13 cellular contexts compared by ENCODE assay signal in the genomic region with DNA sequence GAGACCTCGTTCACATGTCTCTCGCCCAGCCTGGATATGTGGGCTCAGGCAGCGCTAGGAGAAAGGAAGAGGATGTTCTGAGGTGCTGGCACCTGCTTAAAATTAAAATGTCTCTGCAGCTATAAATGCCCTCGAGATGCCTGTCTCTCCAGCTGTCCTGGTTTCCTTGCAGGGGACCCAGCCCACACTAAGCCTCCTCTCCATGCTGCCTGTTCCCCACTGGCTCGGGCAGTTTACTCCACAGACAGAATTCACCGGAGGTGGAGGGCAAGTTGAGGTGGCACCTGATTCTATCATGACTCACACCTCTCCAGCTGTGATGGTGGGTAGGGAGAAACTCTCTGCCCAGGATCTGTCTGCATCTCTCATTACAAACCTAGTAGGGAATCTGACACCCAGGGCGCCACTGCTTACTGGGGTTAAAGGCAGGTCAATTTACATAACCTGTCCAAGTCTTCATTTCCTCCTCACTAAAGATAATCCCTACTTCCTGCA.
A peak's percentile ranks its signal among the peaks of the same experiment; 100 is the strongest.
DNase-seq lines count a peak whose midpoint lies in the region; ATAC-seq and TF ChIP-seq lines count a peak whose summit lies in the region.
"Had no signal": no experiment of that assay in that cellular context is flagged by ENCODE, and none has a peak within 500 bp of the region (broad histone marks: within the 10 kb centered on the region; RNA-seq: fewer than 3 reads in every experiment).

No MANE protein-coding gene starts in this region.

- H3K27ac Mint-ChIP-seq in activated CD8-positive, alpha-beta memory T cell treated with anti-CD3 and anti-CD28 coated beads, Interleukin-2, amount 10 ng/mL, durations not matched to agents 7 days and 5 days = no peak overlapping the region
- H3K27ac Mint-ChIP-seq: activated CD4-positive, alpha-beta T cell treated with anti-CD3 and anti-CD28 coated beads, Interleukin-2, amount 10 ng/mL, durations not matched to agents 7 days and 5 days; activated naive CD8-positive, alpha-beta T cell treated with anti-CD3 and anti-CD28 coated beads for 36 hours had no signal

- intact Hi-C loops in gastrocnemius medialis (cut with DNase I; ENCODE audit: low total_unique reads) = no loop called here

- no peaks in the 10 kb centered on the region for H3K9me3 Mint-ChIP-seq in activated CD8-positive, alpha-beta memory T cell treated with anti-CD3 and anti-CD28 coated beads, Interleukin-2, amount 10 ng/mL, durations not matched to agents 7 days and 5 days (ENCODE audit: low read depth)
- H3K9me3 Mint-ChIP-seq: activated CD4-positive, alpha-beta T cell treated with anti-CD3 and anti-CD28 coated beads, Interleukin-2, amount 10 ng/mL, durations not matched to agents 7 days and 5 days; activated naive CD8-positive, alpha-beta T cell treated with anti-CD3 and anti-CD28 coated beads for 36 hours had no signal

- TF ChIP-seq POLR2A in gastrocnemius medialis (IDR thresholded peaks at IDR 0.05) = no peak

- H3K27ac ChIP-seq in gastrocnemius medialis = no peak overlapping the region

- no peaks in the 10 kb centered on the region for H3K4me1 Mint-ChIP-seq in activated CD8-positive, alpha-beta memory T cell treated with anti-CD3 and anti-CD28 coated beads, Interleukin-2, amount 10 ng/mL, durations not matched to agents 7 days and 5 days
- H3K4me1 Mint-ChIP-seq: activated CD4-positive, alpha-beta T cell treated with anti-CD3 and anti-CD28 coated beads, Interleukin-2, amount 10 ng/mL, durations not matched to agents 7 days and 5 days; activated naive CD8-positive, alpha-beta T cell treated with anti-CD3 and anti-CD28 coated beads for 36 hours had no signal

- H3K27me3 Mint-ChIP-seq in activated CD8-positive, alpha-beta memory T cell treated with anti-CD3 and anti-CD28 coated beads, Interleukin-2, amount 10 ng/mL, durations not matched to agents 7 days and 5 days = no peaks in the 10 kb centered on the region
- H3K27me3 Mint-ChIP-seq: activated CD4-positive, alpha-beta T cell treated with anti-CD3 and anti-CD28 coated beads, Interleukin-2, amount 10 ng/mL, durations not matched to agents 7 days and 5 days; activated naive CD8-positive, alpha-beta T cell treated with anti-CD3 and anti-CD28 coated beads for 36 hours had no signal

- H3K36me3 ChIP-seq in gastrocnemius medialis (no peaks in the 10 kb centered on the region), HAP-1 (replicated peaks) (no peaks in the 10 kb centered on the region)

- in situ Hi-C loops in gastrocnemius medialis (cut with MboI; ENCODE audit: low sequenced_read_pairs in 4 of 4) (no loop called here), HAP-1 (cut with MboI; ENCODE audit: low sequenced_read_pairs) (no loop called here)

- H3K4me1 ChIP-seq in gastrocnemius medialis = no peaks in the 10 kb centered on the region
- H3K4me1 ChIP-seq in HAP-1 = no peaks in the 10 kb centered on the region

- no peaks in the 10 kb centered on the region for H3K36me3 Mint-ChIP-seq in activated CD8-positive, alpha-beta memory T cell treated with anti-CD3 and anti-CD28 coated beads, Interleukin-2, amount 10 ng/mL, durations not matched to agents 7 days and 5 days
- H3K36me3 Mint-ChIP-seq: activated naive CD8-positive, alpha-beta T cell treated with anti-CD3 and anti-CD28 coated beads for 36 hours had no signal

- H3K4me3 ChIP-seq in epithelial cell of esophagus (ENCODE audit: low read length) = no peak overlapping the region
- no peak overlapping the region for H3K4me3 ChIP-seq in gastrocnemius medialis
- H3K4me3 ChIP-seq in HAP-1 = no peak overlapping the region

- TF ChIP-seq CTCF in epithelial cell of esophagus (IDR thresholded peaks at IDR 0.05; ENCODE audit: insufficient read depth, low read depth, low read length, missing control alignments) = no peak
- no peak for TF ChIP-seq CTCF in gastrocnemius medialis (IDR thresholded peaks at IDR 0.05 in 4 of 5, conservative IDR thresholded peaks at IDR 0.05 in 1 of 5)

- H3K27me3 ChIP-seq in gastrocnemius medialis (no peaks in the 10 kb centered on the region), HAP-1 (ENCODE audit: low read depth) (peaks cover 2% of the 10 kb centered on the region)

- peak; percentile 14 to 72 for DNase-seq in NCI-H524 (lab: John Stamatoyannopoulos, UW)
- DNase-seq in NCI-H524 treated with DMSO at 0.1 percent for 48 hours (lab: John Stamatoyannopoulos, UW) = no peak
- peak; percentile 72 for DNase-seq in NCI-H510A (lab: John Stamatoyannopoulos, UW)
- DNase-seq in epithelial cell of esophagus (ENCODE audit: low read depth) = peak; percentile 79
- DNase-seq in gastrocnemius medialis = peak in 1 of 2 donors; percentile 62
- no peak for DNase-seq in stimulated activated CD4-positive, alpha-beta T cell treated with anti-CD3 and anti-CD28 coated beads, Interleukin-4, amount 100 ng/mL, for 4 hours
- no peak for DNase-seq in HAP-1 (ENCODE audit: low spot score in 2 of 2)
- no peak for DNase-seq in activated CD8-positive, alpha-beta memory T cell treated with anti-CD3 and anti-CD28 coated beads, Interleukin-2, amount 10 ng/mL, durations not matched to agents 7 days and 5 days
- DNase-seq: activated CD4-positive, alpha-beta T cell treated with anti-CD3 and anti-CD28 coated beads, Interleukin-2, amount 10 ng/mL, durations not matched to agents 7 days and 5 days; activated naive CD8-positive, alpha-beta T cell treated with anti-CD3 and anti-CD28 coated beads for 36 hours; GOT3; stimulated activated CD4-positive, alpha-beta T cell treated with anti-CD3 and anti-CD28 coated beads, Interleukin-4, amount 100 ng/mL, for 1 hour; substantia nigra had no signal

- CTCF ChIA-PET in activated CD8-positive, alpha-beta memory T cell treated with anti-CD3 and anti-CD28 coated beads, Interleukin-2, amount 10 ng/mL, durations not matched to agents 7 days and 5 days (lab: Charles Lee) = no interaction called here

- H3K9me3 ChIP-seq in gastrocnemius medialis (no peaks in the 10 kb centered on the region), HAP-1 (no peaks in the 10 kb centered on the region)

- peak; percentile 42 to 90 for ATAC-seq in gastrocnemius medialis
- ATAC-seq in activated CD8-positive, alpha-beta memory T cell treated with anti-CD3 and anti-CD28 coated beads, Interleukin-2, amount 10 ng/mL, durations not matched to agents 7 days and 5 days = no peak

- no peak overlapping the region for H3K4me3 Mint-ChIP-seq in activated CD8-positive, alpha-beta memory T cell treated with anti-CD3 and anti-CD28 coated beads, Interleukin-2, amount 10 ng/mL, durations not matched to agents 7 days and 5 days
- H3K4me3 Mint-ChIP-seq: activated CD4-positive, alpha-beta T cell treated with anti-CD3 and anti-CD28 coated beads, Interleukin-2, amount 10 ng/mL, durations not matched to agents 7 days and 5 days; activated naive CD8-positive, alpha-beta T cell treated with anti-CD3 and anti-CD28 coated beads for 36 hours had no signal

Comparison
In these comparisons a context has a peak if more than half of its experiments do, and no peak if none do; other contexts are left out.
1. DNase-seq: peak in NCI-H524 (2 of 2), NCI-H510A (single experiment) and epithelial cell of esophagus (single experiment); none in NCI-H524 treated with DMSO at 0.1 percent for 48 hours (single experiment), stimulated activated CD4-positive, alpha-beta T cell treated with anti-CD3 and anti-CD28 coated beads, Interleukin-4, amount 100 ng/mL, for 4 hours (0 of 2), HAP-1 (0 of 2) and activated CD8-positive, alpha-beta memory T cell treated with anti-CD3 and anti-CD28 coated beads, Interleukin-2, amount 10 ng/mL, durations not matched to agents 7 days and 5 days (single experiment).